In the genomic region with DNA sequence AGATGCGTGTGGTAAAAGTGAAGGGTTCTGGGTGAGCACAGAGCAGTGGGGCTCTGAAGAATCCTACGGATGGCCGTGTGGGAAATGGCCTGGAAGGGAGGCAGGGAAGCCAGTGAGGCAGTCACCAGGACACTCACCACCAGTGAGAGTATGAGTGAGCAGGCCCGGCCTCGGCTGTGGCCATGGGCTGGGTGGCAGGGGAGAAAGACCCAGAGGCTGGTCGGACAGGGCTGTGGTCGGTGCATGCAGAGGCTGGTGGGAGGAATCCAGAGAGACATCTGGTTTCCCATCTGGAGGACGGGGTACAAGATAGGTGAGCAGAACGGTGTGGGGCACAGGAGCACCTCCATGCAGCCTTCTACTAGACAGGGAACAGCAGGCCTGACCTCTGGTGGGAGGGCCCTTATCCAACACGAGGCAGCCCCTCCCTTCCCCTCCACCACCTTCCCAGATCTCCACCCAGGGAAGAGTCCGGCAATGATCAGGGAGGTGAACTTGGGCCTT, we compare ENCODE assay signal across 1 cellular context.
TF ChIP-seq lines count a peak whose summit lies in the region.

No MANE protein-coding gene starts in this region.

TF ChIP-seq in K562, 482 proteins besides CTCF, POLR2A, EP300 and RAD21 (continued from another document):
- TF ChIP-seq, protein P1, sequence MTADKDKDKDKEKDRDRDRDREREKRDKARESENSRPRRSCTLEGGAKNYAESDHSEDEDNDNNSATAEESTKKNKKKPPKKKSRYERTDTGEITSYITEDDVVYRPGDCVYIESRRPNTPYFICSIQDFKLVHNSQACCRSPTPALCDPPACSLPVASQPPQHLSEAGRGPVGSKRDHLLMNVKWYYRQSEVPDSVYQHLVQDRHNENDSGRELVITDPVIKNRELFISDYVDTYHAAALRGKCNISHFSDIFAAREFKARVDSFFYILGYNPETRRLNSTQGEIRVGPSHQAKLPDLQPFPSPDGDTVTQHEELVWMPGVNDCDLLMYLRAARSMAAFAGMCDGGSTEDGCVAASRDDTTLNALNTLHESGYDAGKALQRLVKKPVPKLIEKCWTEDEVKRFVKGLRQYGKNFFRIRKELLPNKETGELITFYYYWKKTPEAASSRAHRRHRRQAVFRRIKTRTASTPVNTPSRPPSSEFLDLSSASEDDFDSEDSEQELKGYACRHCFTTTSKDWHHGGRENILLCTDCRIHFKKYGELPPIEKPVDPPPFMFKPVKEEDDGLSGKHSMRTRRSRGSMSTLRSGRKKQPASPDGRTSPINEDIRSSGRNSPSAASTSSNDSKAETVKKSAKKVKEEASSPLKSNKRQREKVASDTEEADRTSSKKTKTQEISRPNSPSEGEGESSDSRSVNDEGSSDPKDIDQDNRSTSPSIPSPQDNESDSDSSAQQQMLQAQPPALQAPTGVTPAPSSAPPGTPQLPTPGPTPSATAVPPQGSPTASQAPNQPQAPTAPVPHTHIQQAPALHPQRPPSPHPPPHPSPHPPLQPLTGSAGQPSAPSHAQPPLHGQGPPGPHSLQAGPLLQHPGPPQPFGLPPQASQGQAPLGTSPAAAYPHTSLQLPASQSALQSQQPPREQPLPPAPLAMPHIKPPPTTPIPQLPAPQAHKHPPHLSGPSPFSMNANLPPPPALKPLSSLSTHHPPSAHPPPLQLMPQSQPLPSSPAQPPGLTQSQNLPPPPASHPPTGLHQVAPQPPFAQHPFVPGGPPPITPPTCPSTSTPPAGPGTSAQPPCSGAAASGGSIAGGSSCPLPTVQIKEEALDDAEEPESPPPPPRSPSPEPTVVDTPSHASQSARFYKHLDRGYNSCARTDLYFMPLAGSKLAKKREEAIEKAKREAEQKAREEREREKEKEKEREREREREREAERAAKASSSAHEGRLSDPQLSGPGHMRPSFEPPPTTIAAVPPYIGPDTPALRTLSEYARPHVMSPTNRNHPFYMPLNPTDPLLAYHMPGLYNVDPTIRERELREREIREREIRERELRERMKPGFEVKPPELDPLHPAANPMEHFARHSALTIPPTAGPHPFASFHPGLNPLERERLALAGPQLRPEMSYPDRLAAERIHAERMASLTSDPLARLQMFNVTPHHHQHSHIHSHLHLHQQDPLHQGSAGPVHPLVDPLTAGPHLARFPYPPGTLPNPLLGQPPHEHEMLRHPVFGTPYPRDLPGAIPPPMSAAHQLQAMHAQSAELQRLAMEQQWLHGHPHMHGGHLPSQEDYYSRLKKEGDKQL (CRISPR knock-in tag; IDR thresholded peaks at IDR 0.05; ENCODE audit: borderline replicate concordance): no peak
- TF ChIP-seq ZBED1 (IDR thresholded peaks at IDR 0.05) (no peak), ZBTB7A (IDR thresholded peaks at IDR 0.05; ENCODE audit: borderline replicate concordance, control insufficient read depth, low read depth, low read length) (no peak), SMAD2 (IDR thresholded peaks at IDR 0.05; ENCODE audit: low read depth, low read length) (no peak), ERF (CRISPR knock-in tag; IDR thresholded peaks at IDR 0.05) (no peak), NR4A1 (CRISPR knock-in tag; IDR thresholded peaks at IDR 0.05) (no peak), NR4A1 (tag; IDR thresholded peaks at IDR 0.05) (no peak), MEF2A (IDR thresholded peaks at IDR 0.05; ENCODE audit: control insufficient read depth, low read depth, low read length) (no peak), BACH1 (tag; IDR thresholded peaks at IDR 0.05) (no peak), ZNF324 (CRISPR knock-in tag; IDR thresholded peaks at IDR 0.05) (no peak), HMG20A (CRISPR knock-in tag; conservative IDR thresholded peaks at IDR 0.05) (no peak), ZNF124 (CRISPR knock-in tag; IDR thresholded peaks at IDR 0.05) (no peak), U2AF2 (optimal IDR thresholded peaks at IDR 0.05; ENCODE audit: low read depth, low read length) (no peak)
- TF ChIP-seq, protein P2, sequence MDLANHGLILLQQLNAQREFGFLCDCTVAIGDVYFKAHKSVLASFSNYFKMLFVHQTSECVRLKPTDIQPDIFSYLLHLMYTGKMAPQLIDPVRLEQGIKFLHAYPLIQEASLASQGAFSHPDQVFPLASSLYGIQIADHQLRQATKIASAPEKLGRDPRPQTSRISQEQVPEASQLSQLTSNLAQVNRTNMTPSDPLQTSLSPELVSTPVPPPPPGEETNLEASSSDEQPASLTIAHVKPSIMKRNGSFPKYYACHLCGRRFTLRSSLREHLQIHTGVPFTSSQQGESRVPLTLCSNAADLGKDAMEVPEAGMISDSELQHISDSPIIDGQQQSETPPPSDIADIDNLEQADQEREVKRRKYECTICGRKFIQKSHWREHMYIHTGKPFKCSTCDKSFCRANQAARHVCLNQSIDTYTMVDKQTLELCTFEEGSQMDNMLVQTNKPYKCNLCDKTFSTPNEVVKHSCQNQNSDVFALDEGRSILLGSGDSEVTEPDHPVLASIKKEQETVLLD (IDR thresholded peaks at IDR 0.05): no peak
- TF ChIP-seq, protein P3, sequence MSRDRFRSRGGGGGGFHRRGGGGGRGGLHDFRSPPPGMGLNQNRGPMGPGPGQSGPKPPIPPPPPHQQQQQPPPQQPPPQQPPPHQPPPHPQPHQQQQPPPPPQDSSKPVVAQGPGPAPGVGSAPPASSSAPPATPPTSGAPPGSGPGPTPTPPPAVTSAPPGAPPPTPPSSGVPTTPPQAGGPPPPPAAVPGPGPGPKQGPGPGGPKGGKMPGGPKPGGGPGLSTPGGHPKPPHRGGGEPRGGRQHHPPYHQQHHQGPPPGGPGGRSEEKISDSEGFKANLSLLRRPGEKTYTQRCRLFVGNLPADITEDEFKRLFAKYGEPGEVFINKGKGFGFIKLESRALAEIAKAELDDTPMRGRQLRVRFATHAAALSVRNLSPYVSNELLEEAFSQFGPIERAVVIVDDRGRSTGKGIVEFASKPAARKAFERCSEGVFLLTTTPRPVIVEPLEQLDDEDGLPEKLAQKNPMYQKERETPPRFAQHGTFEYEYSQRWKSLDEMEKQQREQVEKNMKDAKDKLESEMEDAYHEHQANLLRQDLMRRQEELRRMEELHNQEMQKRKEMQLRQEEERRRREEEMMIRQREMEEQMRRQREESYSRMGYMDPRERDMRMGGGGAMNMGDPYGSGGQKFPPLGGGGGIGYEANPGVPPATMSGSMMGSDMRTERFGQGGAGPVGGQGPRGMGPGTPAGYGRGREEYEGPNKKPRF (IDR thresholded peaks at IDR 0.05; ENCODE audit: low read depth, low read length): no peak
